Comparison of ENCODE assay signal across 32 cellular contexts in genomic region chr6:110440026-110440425, GRCh38. TPM values are rescaled to one million over a fixed set of nuclear protein-coding genes. Genes with fewer than 3 reads are reported as not detected.
"Had no signal": no experiment of that assay in that cellular context is flagged by ENCODE, and none has a peak within 500 bp of the region (broad histone marks: within the 10 kb centered on the region; RNA-seq: fewer than 3 reads in every experiment).

No MANE protein-coding gene starts in this region.

- H3K9me3 ChIP-seq: colonic mucosa, esophagus squamous epithelium, gastrocnemius medialis, gastroesophageal sphincter had no signal

- H3K4me3 Mint-ChIP-seq: dendritic cell treated with granulocyte-macrophage colony-stimulating factor and Interleukin-4, amounts not matched to agents 40 ng/mL and 50 ng/mL, for 4 days; effector memory CD8-positive, alpha-beta T cell; endodermal cell had no signal

- H3K27ac Mint-ChIP-seq: dendritic cell treated with granulocyte-macrophage colony-stimulating factor and Interleukin-4, amounts not matched to agents 40 ng/mL and 50 ng/mL, for 4 days; effector memory CD8-positive, alpha-beta T cell; endodermal cell had no signal

- H3K36me3 ChIP-seq: colonic mucosa, esophagus squamous epithelium, gastrocnemius medialis, gastroesophageal sphincter, heart left ventricle had no signal

- ATAC-seq: effector memory CD8-positive, alpha-beta T cell; esophagus mucosa; foreskin keratinocyte; gastrocnemius medialis; gastroesophageal sphincter; heart left ventricle had no signal

- H3K27ac ChIP-seq: colonic mucosa, coronary artery, dorsolateral prefrontal cortex, epithelial cell of prostate, esophagus squamous epithelium, foreskin keratinocyte, gastrocnemius medialis, gastroesophageal sphincter, heart left ventricle had no signal

- H3K27me3 ChIP-seq: colonic mucosa, esophagus squamous epithelium, gastrocnemius medialis, gastroesophageal sphincter, heart left ventricle had no signal

- H3K4me3 ChIP-seq: colonic mucosa, coronary artery, dorsolateral prefrontal cortex, esophagus squamous epithelium, gastrocnemius medialis, gastroesophageal sphincter, heart left ventricle had no signal

- H3K9me3 Mint-ChIP-seq: dendritic cell treated with granulocyte-macrophage colony-stimulating factor and Interleukin-4, amounts not matched to agents 40 ng/mL and 50 ng/mL, for 4 days; effector memory CD8-positive, alpha-beta T cell; endodermal cell had no signal

- DNase-seq: colonic mucosa; cortex of kidney; dermis blood vessel endothelial cell; dorsolateral prefrontal cortex; effector CD4-positive, alpha-beta T cell; effector CD8-positive, alpha-beta T cell; effector memory CD4-positive, alpha-beta T cell; effector memory CD8-positive, alpha-beta T cell; endodermal cell; erythroblast; esophagus squamous epithelium; foreskin fibroblast; foreskin keratinocyte; foreskin melanocyte; gastrocnemius medialis; glutamatergic neuron; head of caudate nucleus; heart left ventricle had no signal

- H3K27me3 Mint-ChIP-seq: dendritic cell treated with granulocyte-macrophage colony-stimulating factor and Interleukin-4, amounts not matched to agents 40 ng/mL and 50 ng/mL, for 4 days had no signal

- H3K4me1 ChIP-seq: colonic mucosa, esophagus squamous epithelium, foreskin keratinocyte, gastrocnemius medialis, gastroesophageal sphincter, heart left ventricle had no signal

RNA-seq across cellular contexts. Expression of gene DDO, which starts 24.7 kb away (rescaled TPM):
- total RNA-seq: chondrocyte, endodermal cell, endothelial cell of umbilical vein, epithelial cell of proximal tubule, foreskin keratinocyte had no signal
- polyA plus RNA-seq: endothelial cell of umbilical vein, foreskin keratinocyte had no signal

RNA-seq across cellular contexts. Expression of gene SLC22A16, which starts 36.4 kb away (rescaled TPM):
- total RNA-seq: chondrocyte, dermis blood vessel endothelial cell, dermis microvascular lymphatic vessel endothelial cell, endodermal cell, endothelial cell of umbilical vein, epithelial cell of proximal tubule, esophagus mucosa, fibroblast of lung, fibroblast of villous mesenchyme, foreskin keratinocyte, frontal cortex, gastrocnemius medialis, glomerular endothelial cell had no signal
- polyA plus RNA-seq: endothelial cell of umbilical vein, esophagus, fibroblast of lung had no signal
